In the genomic region with DNA sequence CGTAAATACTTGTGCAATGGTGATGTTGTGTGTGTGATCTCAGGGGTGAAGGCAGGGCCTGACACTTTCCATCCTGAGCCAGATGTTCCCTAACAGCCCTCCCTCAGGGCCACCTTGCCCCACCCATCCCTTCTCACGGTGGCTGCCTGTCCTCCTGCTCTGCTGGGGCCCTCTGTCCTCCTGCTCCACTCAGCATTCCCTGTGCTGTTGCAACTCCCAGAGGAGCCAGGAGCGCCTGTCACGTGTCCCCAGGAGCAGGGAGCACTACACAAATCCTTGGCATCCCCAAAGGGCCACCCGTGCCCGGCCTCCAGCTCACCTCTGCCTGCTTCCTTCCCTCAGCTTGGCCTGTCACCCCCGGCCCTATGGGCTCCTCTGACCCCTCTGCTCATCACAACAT, we compare ENCODE assay signal across 15 cellular contexts. TPM values are rescaled to one million over a fixed set of nuclear protein-coding genes. Genes with fewer than 3 reads are reported as not detected.
DNase-seq lines count a peak whose midpoint lies in the region; ATAC-seq and TF ChIP-seq lines count a peak whose summit lies in the region.
"Had no signal": no experiment of that assay in that cellular context is flagged by ENCODE, and none has a peak within 500 bp of the region (broad histone marks: within the 10 kb centered on the region; RNA-seq: fewer than 3 reads in every experiment).

No MANE protein-coding gene starts in this region.

- no peaks in the 10 kb centered on the region for H3K36me3 Mint-ChIP-seq in activated CD8-positive, alpha-beta T cell treated with anti-CD3 and anti-CD28 coated beads for 36 hours (ENCODE audit: low read depth)
- no peaks in the 10 kb centered on the region for H3K36me3 Mint-ChIP-seq in activated CD8-positive, alpha-beta T cell treated with anti-CD3 and anti-CD28 coated beads, Interleukin-2, amount 10 ng/mL, durations not matched to agents 7 days and 5 days (ENCODE audit: low read depth)
- H3K36me3 Mint-ChIP-seq in activated T-helper 17 cell treated with anti-CD3 and anti-CD28 coated beads, Interleukin-2, amount 50 U/mL, for 72 hours (ENCODE audit: low read depth), result no peaks in the 10 kb centered on the region
- H3K36me3 Mint-ChIP-seq in glutamatergic neuron (ENCODE audit: unreplicated experiment) (no peaks in the 10 kb centered on the region), type B pancreatic cell (no peaks in the 10 kb centered on the region)
- H3K36me3 Mint-ChIP-seq: activated naive CD8-positive, alpha-beta T cell treated with anti-CD3 and anti-CD28 coated beads, Interleukin-2, amount 10 ng/mL, durations not matched to agents 7 days and 5 days had no signal

- POLR2A ChIA-PET in activated CD8-positive, alpha-beta T cell treated with anti-CD3 and anti-CD28 coated beads for 36 hours (lab: Charles Lee), result interaction anchor here (0.7 kb wide), 1 partner anchor 71 kb away, joined by 3 read pairs; no protein-coding TSS in a partner anchor
- POLR2A ChIA-PET in activated CD8-positive, alpha-beta T cell treated with anti-CD3 and anti-CD28 coated beads, Interleukin-2, amount 10 ng/mL, durations not matched to agents 7 days and 5 days (lab: Charles Lee), result no interaction called here
- POLR2A ChIA-PET in OCI-LY7 (lab: Charles Lee), result interaction anchor here (0.7 kb wide), 1 partner anchor 57 kb away, joined by 3 read pairs; no protein-coding TSS in a partner anchor

- no peaks in the 10 kb centered on the region for H3K9me3 ChIP-seq in OCI-LY7 (ENCODE audit: low read length)
- H3K9me3 ChIP-seq: stomach had no signal

- intact Hi-C loops in activated CD8-positive, alpha-beta T cell treated with anti-CD3 and anti-CD28 coated beads for 36 hours (cut with micrococcal nuclease), result no loop called here
- intact Hi-C loops in OCI-LY7 (cut with micrococcal nuclease; ENCODE audit: unreplicated experiment), result no loop called here

- no peaks in the 10 kb centered on the region for H3K9me2 ChIP-seq in OCI-LY7 (ENCODE audit: insufficient read depth, low read length)

- ATAC-seq in activated CD8-positive, alpha-beta T cell treated with anti-CD3 and anti-CD28 coated beads for 36 hours, result no peak
- no peak for ATAC-seq in activated CD8-positive, alpha-beta T cell treated with anti-CD3 and anti-CD28 coated beads, Interleukin-2, amount 10 ng/mL, durations not matched to agents 7 days and 5 days
- peak; percentile 11 for ATAC-seq in activated T-helper 17 cell treated with anti-CD3 and anti-CD28 coated beads, Interleukin-2, amount 50 U/mL, for 72 hours (replicated peaks)
- no peak for ATAC-seq in GM21528 (IDR thresholded peaks at IDR 0.05; ENCODE audit: low FRiP score, unreplicated experiment)
- ATAC-seq: activated CD4-positive, CD25-positive, alpha-beta regulatory T cell treated with anti-CD3 and anti-CD28 coated beads, Interleukin-2, amount 50 U/mL, for 24 hours had no signal

- no TSS peak for BruUV-seq in OCI-LY7 (replicated peaks; lab: Mats Ljungman, UMichigan)

- H3K27ac Mint-ChIP-seq in activated CD8-positive, alpha-beta T cell treated with anti-CD3 and anti-CD28 coated beads for 36 hours, result no peak overlapping the region
- no peak overlapping the region for H3K27ac Mint-ChIP-seq in activated CD8-positive, alpha-beta T cell treated with anti-CD3 and anti-CD28 coated beads, Interleukin-2, amount 10 ng/mL, durations not matched to agents 7 days and 5 days
- peak overlapping the region; percentile 71 for H3K27ac Mint-ChIP-seq in activated T-helper 17 cell treated with anti-CD3 and anti-CD28 coated beads, Interleukin-2, amount 50 U/mL, for 72 hours
- H3K27ac Mint-ChIP-seq in glutamatergic neuron (ENCODE audit: unreplicated experiment) (no peak overlapping the region), type B pancreatic cell (peak overlapping the region; percentile 42)
- H3K27ac Mint-ChIP-seq: activated naive CD8-positive, alpha-beta T cell treated with anti-CD3 and anti-CD28 coated beads, Interleukin-2, amount 10 ng/mL, durations not matched to agents 7 days and 5 days had no signal

- no peaks in the 10 kb centered on the region for H3K4me1 Mint-ChIP-seq in activated CD8-positive, alpha-beta T cell treated with anti-CD3 and anti-CD28 coated beads for 36 hours (ENCODE audit: low read depth)
- peaks cover 4% of the 10 kb centered on the region for H3K4me1 Mint-ChIP-seq in activated CD8-positive, alpha-beta T cell treated with anti-CD3 and anti-CD28 coated beads, Interleukin-2, amount 10 ng/mL, durations not matched to agents 7 days and 5 days (ENCODE audit: low read depth)
- H3K4me1 Mint-ChIP-seq in activated T-helper 17 cell treated with anti-CD3 and anti-CD28 coated beads, Interleukin-2, amount 50 U/mL, for 72 hours, result no peaks in the 10 kb centered on the region
- peaks cover 8% of the 10 kb centered on the region for H3K4me1 Mint-ChIP-seq in glutamatergic neuron (ENCODE audit: low read depth, unreplicated experiment)
- H3K4me1 Mint-ChIP-seq in type B pancreatic cell (ENCODE audit: unreplicated experiment), result no peaks in the 10 kb centered on the region
- H3K4me1 Mint-ChIP-seq: activated naive CD8-positive, alpha-beta T cell treated with anti-CD3 and anti-CD28 coated beads, Interleukin-2, amount 10 ng/mL, durations not matched to agents 7 days and 5 days had no signal

- H3K4me1 ChIP-seq in OCI-LY7 (ENCODE audit: insufficient read depth, low read length, poor library complexity, severe bottlenecking), result peaks cover 7% of the 10 kb centered on the region
- H3K4me1 ChIP-seq: stomach had no signal

- no peaks in the 10 kb centered on the region for H4K20me1 ChIP-seq in OCI-LY7 (ENCODE audit: insufficient read depth, low read length)

- DNase-seq in activated CD8-positive, alpha-beta T cell treated with anti-CD3 and anti-CD28 coated beads for 36 hours, result no peak
- DNase-seq in activated CD8-positive, alpha-beta T cell treated with anti-CD3 and anti-CD28 coated beads, Interleukin-2, amount 10 ng/mL, durations not matched to agents 7 days and 5 days, result no peak
- DNase-seq in glutamatergic neuron (no peak), type B pancreatic cell (ENCODE audit: extremely low spot score, unreplicated experiment) (no peak), OCI-LY7 (ENCODE audit: low spot score) (no peak), HuH-7 (ENCODE audit: low spot score) (no peak)
- DNase-seq: activated CD8-positive, alpha-beta memory T cell treated with anti-CD3 and anti-CD28 coated beads, Interleukin-2, amount 50 U/mL, for 48 hours; activated naive CD8-positive, alpha-beta T cell treated with anti-CD3 and anti-CD28 coated beads, Interleukin-2, amount 10 ng/mL, durations not matched to agents 7 days and 5 days; NCI-H1436 treated with DMSO at 0.1 percent for 48 hours; NCI-H446 treated with DMSO at 0.1 percent for 48 hours; stimulated activated CD4-positive, alpha-beta T cell treated with anti-CD3 and anti-CD28 coated beads, Interleukin-12 subunit alpha, Interleukin-12 subunit beta, amount 100 ng/mL, for 4 hours; stomach had no signal

- H3K4me3 ChIP-seq in OCI-LY7 (ENCODE audit: low read depth, low read length, poor library complexity, severe bottlenecking), result no peak overlapping the region
- H3K4me3 ChIP-seq: stomach had no signal

- H3K79me2 ChIP-seq in OCI-LY7 (ENCODE audit: insufficient read depth, low read depth, low read length), result no peaks in the 10 kb centered on the region

- no peaks in the 10 kb centered on the region for H3K9me3 Mint-ChIP-seq in activated CD8-positive, alpha-beta T cell treated with anti-CD3 and anti-CD28 coated beads for 36 hours
- H3K9me3 Mint-ChIP-seq in activated CD8-positive, alpha-beta T cell treated with anti-CD3 and anti-CD28 coated beads, Interleukin-2, amount 10 ng/mL, durations not matched to agents 7 days and 5 days (ENCODE audit: insufficient read depth), result no peaks in the 10 kb centered on the region
- no peaks in the 10 kb centered on the region for H3K9me3 Mint-ChIP-seq in activated T-helper 17 cell treated with anti-CD3 and anti-CD28 coated beads, Interleukin-2, amount 50 U/mL, for 72 hours
- H3K9me3 Mint-ChIP-seq in glutamatergic neuron (ENCODE audit: unreplicated experiment) (peaks cover 7% of the 10 kb centered on the region), type B pancreatic cell (no peaks in the 10 kb centered on the region)
- H3K9me3 Mint-ChIP-seq: activated naive CD8-positive, alpha-beta T cell treated with anti-CD3 and anti-CD28 coated beads, Interleukin-2, amount 10 ng/mL, durations not matched to agents 7 days and 5 days had no signal

- no peak overlapping the region for H2AFZ ChIP-seq in OCI-LY7 (ENCODE audit: low read length)

- CTCF ChIA-PET in activated CD8-positive, alpha-beta T cell treated with anti-CD3 and anti-CD28 coated beads for 36 hours (lab: Charles Lee), result no interaction called here
- CTCF ChIA-PET in activated CD8-positive, alpha-beta T cell treated with anti-CD3 and anti-CD28 coated beads, Interleukin-2, amount 10 ng/mL, durations not matched to agents 7 days and 5 days (lab: Charles Lee), result no interaction called here
- CTCF ChIA-PET in OCI-LY7 (lab: Charles Lee; ENCODE audit: unreplicated experiment), result no interaction called here

- no peaks in the 10 kb centered on the region for H3K36me3 ChIP-seq in OCI-LY7 (ENCODE audit: insufficient read depth, low read length)
- H3K36me3 ChIP-seq: stomach had no signal

- no peak overlapping the region for H3K4me2 ChIP-seq in OCI-LY7 (ENCODE audit: low read length)

- peak overlapping the region; percentile 33 for H3K4me3 Mint-ChIP-seq in activated CD8-positive, alpha-beta T cell treated with anti-CD3 and anti-CD28 coated beads for 36 hours
- H3K4me3 Mint-ChIP-seq in activated CD8-positive, alpha-beta T cell treated with anti-CD3 and anti-CD28 coated beads, Interleukin-2, amount 10 ng/mL, durations not matched to agents 7 days and 5 days, result no peak overlapping the region
- H3K4me3 Mint-ChIP-seq in activated T-helper 17 cell treated with anti-CD3 and anti-CD28 coated beads, Interleukin-2, amount 50 U/mL, for 72 hours, result peak overlapping the region; percentile 58
- H3K4me3 Mint-ChIP-seq in glutamatergic neuron (ENCODE audit: unreplicated experiment) (peak overlapping the region; percentile 65), type B pancreatic cell (no peak overlapping the region)
- H3K4me3 Mint-ChIP-seq: activated naive CD8-positive, alpha-beta T cell treated with anti-CD3 and anti-CD28 coated beads, Interleukin-2, amount 10 ng/mL, durations not matched to agents 7 days and 5 days had no signal

- TF ChIP-seq CTCF in activated CD8-positive, alpha-beta T cell treated with anti-CD3 and anti-CD28 coated beads for 36 hours (IDR thresholded peaks at IDR 0.05), result no peak
- TF ChIP-seq CTCF in glutamatergic neuron (IDR thresholded peaks at IDR 0.05; ENCODE audit: partially characterized antibody, unreplicated experiment), result no peak
- TF ChIP-seq CTCF in type B pancreatic cell (conservative IDR thresholded peaks at IDR 0.05), result no peak
- no peak for TF ChIP-seq CTCF in OCI-LY7 (conservative IDR thresholded peaks at IDR 0.05; ENCODE audit: low read length)

- H3K27ac ChIP-seq in OCI-LY7 (ENCODE audit: low read depth, low read length, poor library complexity, severe bottlenecking), result no peak overlapping the region
- H3K27ac ChIP-seq: stomach had no signal

- H3K27me3 Mint-ChIP-seq in activated CD8-positive, alpha-beta T cell treated with anti-CD3 and anti-CD28 coated beads for 36 hours, result no peaks in the 10 kb centered on the region
- no peaks in the 10 kb centered on the region for H3K27me3 Mint-ChIP-seq in activated CD8-positive, alpha-beta T cell treated with anti-CD3 and anti-CD28 coated beads, Interleukin-2, amount 10 ng/mL, durations not matched to agents 7 days and 5 days (ENCODE audit: low read depth)
- peaks cover 3% of the 10 kb centered on the region for H3K27me3 Mint-ChIP-seq in activated T-helper 17 cell treated with anti-CD3 and anti-CD28 coated beads, Interleukin-2, amount 50 U/mL, for 72 hours
- peaks cover 2% of the 10 kb centered on the region for H3K27me3 Mint-ChIP-seq in glutamatergic neuron (ENCODE audit: unreplicated experiment)
- no peaks in the 10 kb centered on the region for H3K27me3 Mint-ChIP-seq in type B pancreatic cell

RNA-seq across cellular contexts. Expression of gene CSNK1E, which starts 10.2 kb away (rescaled TPM):
- 100 to 1,000 TPM; 123 TPM for total RNA-seq in activated CD8-positive, alpha-beta T cell treated with anti-CD3 and anti-CD28 coated beads for 36 hours
- total RNA-seq in activated CD8-positive, alpha-beta T cell treated with anti-CD3 and anti-CD28 coated beads, Interleukin-2, amount 10 ng/mL, durations not matched to agents 7 days and 5 days, result 10 to 100 TPM; 74.7 to 82.9 TPM
- 100 to 1,000 TPM; 123 to 132 TPM for total RNA-seq in activated T-helper 17 cell treated with anti-CD3 and anti-CD28 coated beads, Interleukin-2, amount 50 U/mL, for 72 hours
- 402 TPM for total RNA-seq in glutamatergic neuron (ENCODE audit: unreplicated experiment)
- 199 and 219 TPM in 2 replicates for total RNA-seq in type B pancreatic cell (ENCODE audit: low replicate concordance)
- 152 and 182 TPM in 2 replicates for total RNA-seq in OCI-LY7 (2014; rRNA removed; shearing (Covaris generic))
- 203 and 211 TPM in 2 replicates for total RNA-seq in OCI-LY7 (2022)

RNA-seq across cellular contexts. Expression of gene TMEM184B, which starts 54.6 kb away (rescaled TPM):
- 10 to 100 TPM; 15.7 to 16.8 TPM for total RNA-seq in activated CD8-positive, alpha-beta T cell treated with anti-CD3 and anti-CD28 coated beads for 36 hours
- total RNA-seq in activated CD8-positive, alpha-beta T cell treated with anti-CD3 and anti-CD28 coated beads, Interleukin-2, amount 10 ng/mL, durations not matched to agents 7 days and 5 days, result 10 to 100 TPM; 30.8 to 31.4 TPM
- 10 to 100 TPM; 31.5 to 36.5 TPM for total RNA-seq in activated T-helper 17 cell treated with anti-CD3 and anti-CD28 coated beads, Interleukin-2, amount 50 U/mL, for 72 hours
- total RNA-seq in glutamatergic neuron (ENCODE audit: unreplicated experiment) (81.0 TPM), type B pancreatic cell (ENCODE audit: low replicate concordance) (66.7 and 83.3 TPM in 2 replicates), OCI-LY7 (2022) (37.8 and 50.2 TPM in 2 replicates)
- 11.1 and 19.1 TPM in 2 replicates for total RNA-seq in OCI-LY7 (2014; rRNA removed; shearing (Covaris generic))

Comparison
In these comparisons a context has a peak if more than half of its experiments do, and no peak if none do; other contexts are left out.
1. H3K4me3 Mint-ChIP-seq: peak in activated CD8-positive, alpha-beta T cell treated with anti-CD3 and anti-CD28 coated beads for 36 hours (single experiment), activated T-helper 17 cell treated with anti-CD3 and anti-CD28 coated beads, Interleukin-2, amount 50 U/mL, for 72 hours (single experiment) and glutamatergic neuron (single experiment); none in activated CD8-positive, alpha-beta T cell treated with anti-CD3 and anti-CD28 coated beads, Interleukin-2, amount 10 ng/mL, durations not matched to agents 7 days and 5 days (single experiment) and type B pancreatic cell (single experiment).
2. H3K27ac Mint-ChIP-seq: peak in activated T-helper 17 cell treated with anti-CD3 and anti-CD28 coated beads, Interleukin-2, amount 50 U/mL, for 72 hours (single experiment) and type B pancreatic cell (single experiment); none in activated CD8-positive, alpha-beta T cell treated with anti-CD3 and anti-CD28 coated beads for 36 hours (single experiment), activated CD8-positive, alpha-beta T cell treated with anti-CD3 and anti-CD28 coated beads, Interleukin-2, amount 10 ng/mL, durations not matched to agents 7 days and 5 days (single experiment) and glutamatergic neuron (single experiment).